8 cellular contexts compared by ENCODE assay signal in genomic region chr9:135500071-135500524, GRCh38. TPM values are rescaled to one million over a fixed set of nuclear protein-coding genes. Genes with fewer than 3 reads are reported as not detected.
DNase-seq lines count a peak whose midpoint lies in the region; ATAC-seq and TF ChIP-seq lines count a peak whose summit lies in the region.

No MANE protein-coding gene starts in this region.

- peak; percentile 33 for DNase-seq in stimulated activated CD4-positive, alpha-beta T cell treated with anti-CD3 and anti-CD28 coated beads, Interleukin-15, amount 100 ng/mL, for 24 hours
- DNase-seq in stimulated activated CD4-positive, alpha-beta T cell treated with anti-CD3 and anti-CD28 coated beads, Interleukin-1b, Interleukin-23, amount 100 ng/mL, for 48 hours: no peak
- DNase-seq in PC-3: peak; percentile 9
- DNase-seq in effector memory CD8-positive, alpha-beta T cell: no peak
- DNase-seq in natural killer cell: no peak
- DNase-seq in NCI-H510A treated with DMSO at 0.1 percent for 48 hours (lab: John Stamatoyannopoulos, UW): no peak
- DNase-seq in foreskin melanocyte: no peak
- DNase-seq in NCI-H2196 treated with DMSO at 0.1 percent for 48 hours (lab: John Stamatoyannopoulos, UW; ENCODE audit: unreplicated experiment): no peak

- H3K4me3 Mint-ChIP-seq in effector memory CD8-positive, alpha-beta T cell: peak overlapping the region; percentile 90 to 92
- H3K4me3 Mint-ChIP-seq in natural killer cell: peak overlapping the region; percentile 89

- peaks cover 20 to 28% of the 10 kb centered on the region in 2 donors for H3K4me1 Mint-ChIP-seq in effector memory CD8-positive, alpha-beta T cell (ENCODE audit: low read depth in 2 of 2)
- H3K4me1 Mint-ChIP-seq in natural killer cell: peaks cover 16 to 34% of the 10 kb centered on the region in 2 donors

- peaks cover 14% of the 10 kb centered on the region for H3K4me1 ChIP-seq in PC-3 (ENCODE audit: insufficient read depth, low read length)

- peaks cover 22% of the 10 kb centered on the region for H3K79me2 ChIP-seq in PC-3 (ENCODE audit: low read length)

- H3K9ac ChIP-seq in PC-3 (ENCODE audit: low read length): peak overlapping the region; percentile 97

- POLR2A ChIA-PET in PC-3 (lab: Charles Lee; ENCODE audit: unreplicated experiment): no interaction called here

- ATAC-seq in PC-3 (peak; percentile 9), natural killer cell (peak in 2 of 3 donors; percentile 10 to 16)
- peak; percentile 3 for ATAC-seq in effector memory CD8-positive, alpha-beta T cell (replicated peaks)

- no peak overlapping the region for H3K27ac ChIP-seq in PC-3 (ENCODE audit: low read length)

- H4K20me1 ChIP-seq in PC-3 (ENCODE audit: low read length): no peaks in the 10 kb centered on the region

- intact Hi-C loops in PC-3 (cut with micrococcal nuclease): no loop called here
- intact Hi-C loops in natural killer cell (cut with micrococcal nuclease): no loop called here

- H3K9me3 ChIP-seq in PC-3 (ENCODE audit: low read length): no peaks in the 10 kb centered on the region

- no peaks in the 10 kb centered on the region for H3K9me2 ChIP-seq in PC-3 (replicated peaks; ENCODE audit: low read length)

- peaks cover 6% of the 10 kb centered on the region; the same call in 1 of the 2 replicates for H3K36me3 ChIP-seq in PC-3 (ENCODE audit: low read depth, low read length)

- peak overlapping the region; percentile 93 to 96 for H3K27ac Mint-ChIP-seq in effector memory CD8-positive, alpha-beta T cell
- peak overlapping the region in 1 of 2 donors; percentile 91 for H3K27ac Mint-ChIP-seq in natural killer cell

- CTCF ChIA-PET in PC-3 (lab: Charles Lee): no interaction called here

- H3F3A ChIP-seq in PC-3 (ENCODE audit: low read length, unreplicated experiment): no peaks in the 10 kb centered on the region

- H3K9me3 Mint-ChIP-seq in effector memory CD8-positive, alpha-beta T cell: no peaks in the 10 kb centered on the region
- H3K9me3 Mint-ChIP-seq in natural killer cell: no peaks in the 10 kb centered on the region

- H3K4me3 ChIP-seq in PC-3 (ENCODE audit: low read length): peak overlapping the region; percentile 72

- H2AFZ ChIP-seq in PC-3 (ENCODE audit: low read length): peak overlapping the region; percentile 87

- TSS peak; percentile 46 for BruUV-seq in PC-3 (replicated peaks; lab: Mats Ljungman, UMichigan)

- H3K27me3 ChIP-seq in PC-3 (ENCODE audit: low read length): no peaks in the 10 kb centered on the region

- TF ChIP-seq CTCF in PC-3 (conservative IDR thresholded peaks at IDR 0.05; ENCODE audit: low read depth, low read length) (no peak), natural killer cell (IDR thresholded peaks at IDR 0.05) (no peak)

- peaks cover 5 to 16% of the 10 kb centered on the region in 2 donors for H3K27me3 Mint-ChIP-seq in effector memory CD8-positive, alpha-beta T cell
- no peaks in the 10 kb centered on the region for H3K27me3 Mint-ChIP-seq in natural killer cell (ENCODE audit: low read depth in 2 of 2)

- H3K36me3 Mint-ChIP-seq in effector memory CD8-positive, alpha-beta T cell (ENCODE audit: insufficient read depth): peaks cover 20% of the 10 kb centered on the region
- H3K36me3 Mint-ChIP-seq in natural killer cell: no peaks in the 10 kb centered on the region

- peak overlapping the region; percentile 96 for H3K4me2 ChIP-seq in PC-3 (ENCODE audit: low read length)

RNA-seq across cellular contexts. Expression of gene MRPS2, which starts 0.4 kb away (rescaled TPM):
- total RNA-seq in PC-3 (2014; rRNA removed): 62.4 and 73.4 TPM in 2 replicates
- 10 to 100 TPM; 15.6 to 26.7 (median 24.7) TPM for total RNA-seq in natural killer cell

RNA-seq across cellular contexts. Expression of gene PPP1R26, which starts 20.5 kb away (rescaled TPM):
- total RNA-seq in PC-3 (2014; rRNA removed) (22.6 and 30.6 TPM in 2 replicates), natural killer cell (1 to 10 TPM; 3.2 to 5.3 (median 3.6) TPM)

RNA-seq across cellular contexts. Expression of gene LCN1, which starts 21.1 kb away (rescaled TPM):
- total RNA-seq in PC-3 (2014; rRNA removed) (not detected in 2 replicates), natural killer cell (not detected)

RNA-seq across cellular contexts. Expression of gene OBP2A, which starts 45.8 kb away (rescaled TPM):
- not detected in 2 replicates for total RNA-seq in PC-3 (2014; rRNA removed)
- not detected for total RNA-seq in natural killer cell

Comparison
In these comparisons a context has a peak if more than half of its experiments do, and no peak if none do; other contexts are left out.
1. DNase-seq: peak in stimulated activated CD4-positive, alpha-beta T cell treated with anti-CD3 and anti-CD28 coated beads, Interleukin-15, amount 100 ng/mL, for 24 hours (single experiment) and PC-3 (single experiment); none in stimulated activated CD4-positive, alpha-beta T cell treated with anti-CD3 and anti-CD28 coated beads, Interleukin-1b, Interleukin-23, amount 100 ng/mL, for 48 hours (single experiment), effector memory CD8-positive, alpha-beta T cell (0 of 3), natural killer cell (single experiment), NCI-H510A treated with DMSO at 0.1 percent for 48 hours (single experiment), foreskin melanocyte (single experiment) and NCI-H2196 treated with DMSO at 0.1 percent for 48 hours (single experiment).
2. Peak in every context shown above with its lines, with median percentiles within 50 percentile points of each other: ATAC-seq.